1 cellular context compared by ENCODE assay signal in genomic region chr1:61741682-61742619, GRCh38.
A peak's percentile ranks its signal among the peaks of the same experiment; 100 is the strongest.
TF ChIP-seq lines count a peak whose summit lies in the region.

A gene with protein sequence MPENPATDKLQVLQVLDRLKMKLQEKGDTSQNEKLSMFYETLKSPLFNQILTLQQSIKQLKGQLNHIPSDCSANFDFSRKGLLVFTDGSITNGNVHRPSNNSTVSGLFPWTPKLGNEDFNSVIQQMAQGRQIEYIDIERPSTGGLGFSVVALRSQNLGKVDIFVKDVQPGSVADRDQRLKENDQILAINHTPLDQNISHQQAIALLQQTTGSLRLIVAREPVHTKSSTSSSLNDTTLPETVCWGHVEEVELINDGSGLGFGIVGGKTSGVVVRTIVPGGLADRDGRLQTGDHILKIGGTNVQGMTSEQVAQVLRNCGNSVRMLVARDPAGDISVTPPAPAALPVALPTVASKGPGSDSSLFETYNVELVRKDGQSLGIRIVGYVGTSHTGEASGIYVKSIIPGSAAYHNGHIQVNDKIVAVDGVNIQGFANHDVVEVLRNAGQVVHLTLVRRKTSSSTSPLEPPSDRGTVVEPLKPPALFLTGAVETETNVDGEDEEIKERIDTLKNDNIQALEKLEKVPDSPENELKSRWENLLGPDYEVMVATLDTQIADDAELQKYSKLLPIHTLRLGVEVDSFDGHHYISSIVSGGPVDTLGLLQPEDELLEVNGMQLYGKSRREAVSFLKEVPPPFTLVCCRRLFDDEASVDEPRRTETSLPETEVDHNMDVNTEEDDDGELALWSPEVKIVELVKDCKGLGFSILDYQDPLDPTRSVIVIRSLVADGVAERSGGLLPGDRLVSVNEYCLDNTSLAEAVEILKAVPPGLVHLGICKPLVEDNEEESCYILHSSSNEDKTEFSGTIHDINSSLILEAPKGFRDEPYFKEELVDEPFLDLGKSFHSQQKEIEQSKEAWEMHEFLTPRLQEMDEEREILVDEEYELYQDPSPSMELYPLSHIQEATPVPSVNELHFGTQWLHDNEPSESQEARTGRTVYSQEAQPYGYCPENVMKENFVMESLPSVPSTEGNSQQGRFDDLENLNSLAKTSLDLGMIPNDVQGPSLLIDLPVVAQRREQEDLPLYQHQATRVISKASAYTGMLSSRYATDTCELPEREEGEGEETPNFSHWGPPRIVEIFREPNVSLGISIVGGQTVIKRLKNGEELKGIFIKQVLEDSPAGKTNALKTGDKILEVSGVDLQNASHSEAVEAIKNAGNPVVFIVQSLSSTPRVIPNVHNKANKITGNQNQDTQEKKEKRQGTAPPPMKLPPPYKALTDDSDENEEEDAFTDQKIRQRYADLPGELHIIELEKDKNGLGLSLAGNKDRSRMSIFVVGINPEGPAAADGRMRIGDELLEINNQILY (N-terminal part only) (plus strand): TSS chr1:61742480. CDS start chr1:61762893, 20,413 bp downstream.

TF ChIP-seq in HepG2, 621 proteins besides CTCF, POLR2A, EP300 and RAD21 (continued from another document and continues in another):
- TF ChIP-seq ZNF800 (CRISPR knock-in tag; IDR thresholded peaks at IDR 0.05) (0 out of 2 replicates have a peak, but pooled peaks have one; percentile 42), ZNF546 (CRISPR knock-in tag; conservative IDR thresholded peaks at IDR 0.05) (peak; percentile 5; the same call in 1 of the 2 replicates), TIGD3 (CRISPR knock-in tag; IDR thresholded peaks at IDR 0.05; ENCODE audit: borderline replicate concordance) (no peak), ZFX (CRISPR knock-in tag; IDR thresholded peaks at IDR 0.05; ENCODE audit: low read depth) (peak; percentile 80), GATAD2A (CRISPR knock-in tag; IDR thresholded peaks at IDR 0.05) (0 out of 2 replicates have a peak, but pooled peaks have one; percentile 42), HNRNPLL (IDR thresholded peaks at IDR 0.05; ENCODE audit: low read depth, low read length, poor library complexity, severe bottlenecking) (peak; percentile 63), NRL (CRISPR knock-in tag; IDR thresholded peaks at IDR 0.05; ENCODE audit: borderline replicate concordance) (0 out of 2 replicates have a peak, but pooled peaks have one; percentile 44), ASH2L (IDR thresholded peaks at IDR 0.05; ENCODE audit: insufficient read length, low read depth, low read length) (peak; percentile 42), ZNF136 (CRISPR knock-in tag; IDR thresholded peaks at IDR 0.05; ENCODE audit: low read depth) (0 out of 2 replicates have a peak, but pooled peaks have one; percentile 38), ERF (CRISPR knock-in tag; IDR thresholded peaks at IDR 0.05) (peak; percentile 26; the same call in 1 of the 2 replicates), DR1 (CRISPR knock-in tag; IDR thresholded peaks at IDR 0.05) (0 out of 2 replicates have a peak, but pooled peaks have one; percentile 14), PCBP2 (optimal IDR thresholded peaks at IDR 0.05; ENCODE audit: low read depth, low read length, poor library complexity, severe bottlenecking) (no peak), KLF6 (CRISPR knock-in tag; IDR thresholded peaks at IDR 0.05) (0 out of 2 replicates have a peak, but pooled peaks have one; percentile 34), ADNP (CRISPR knock-in tag; IDR thresholded peaks at IDR 0.05) (no peak), ZNF281 (CRISPR knock-in tag; IDR thresholded peaks at IDR 0.05; ENCODE audit: borderline replicate concordance) (peak; percentile 41; the same call in 1 of the 2 replicates), HDAC1 (CRISPR knock-in tag; IDR thresholded peaks at IDR 0.05) (peak; percentile 41; the same call in 1 of the 2 replicates), PLSCR1 (CRISPR knock-in tag; IDR thresholded peaks at IDR 0.05; ENCODE audit: borderline replicate concordance) (no peak), AHDC1 (CRISPR knock-in tag; IDR thresholded peaks at IDR 0.05; ENCODE audit: borderline replicate concordance) (peak; percentile 25; the same call in 1 of the 2 replicates), TAF1 (CRISPR knock-in tag; IDR thresholded peaks at IDR 0.05) (peak; percentile 46), ZFY (CRISPR knock-in tag; IDR thresholded peaks at IDR 0.05) (peak; percentile 42; the same call in 1 of the 2 replicates), RBFOX2 (IDR thresholded peaks at IDR 0.05; ENCODE audit: low read depth, low read length) (peak; percentile 72), ZNF646 (CRISPR knock-in tag; IDR thresholded peaks at IDR 0.05) (no peak)
